ENCODE assay signal across 8 cellular contexts in the genomic region with DNA sequence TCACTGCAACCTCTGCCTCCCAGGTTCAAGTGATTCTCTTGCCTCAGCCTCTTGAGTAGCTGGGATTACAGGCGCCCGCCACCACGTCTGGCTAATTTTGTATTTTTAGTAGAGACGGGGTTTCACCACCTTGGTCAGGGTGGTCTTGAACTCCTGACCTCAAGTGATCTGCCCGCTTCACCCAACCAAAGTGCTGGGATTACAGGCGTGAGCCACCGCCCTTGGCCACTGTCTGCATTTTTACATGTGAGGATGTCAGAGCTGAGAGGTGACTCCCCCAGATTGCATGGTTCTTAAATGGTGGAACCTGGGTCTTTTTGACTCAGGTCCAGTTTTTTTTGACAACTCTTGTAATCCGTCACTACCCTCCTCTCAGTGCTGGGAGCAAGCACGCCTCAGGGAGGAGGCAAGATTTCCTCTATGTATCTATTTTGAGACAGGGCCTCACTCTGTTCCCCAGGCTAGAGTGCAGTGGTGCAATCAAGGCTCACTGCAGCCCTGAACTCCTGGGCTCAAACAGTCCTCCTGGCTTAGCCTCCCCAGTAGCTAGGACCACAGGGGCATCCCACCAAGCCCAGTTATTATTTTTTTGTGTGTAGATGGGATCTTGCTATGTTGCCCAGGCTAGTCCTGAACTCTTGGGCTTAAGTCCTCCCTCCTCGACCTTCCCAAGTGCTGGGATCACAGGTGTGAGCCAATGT. TPM values are rescaled to one million over a fixed set of nuclear protein-coding genes. Genes with fewer than 3 reads are reported as not detected.
DNase-seq lines count a peak whose midpoint lies in the region; ATAC-seq and TF ChIP-seq lines count a peak whose summit lies in the region.

No MANE protein-coding gene starts in this region.

- DNase-seq in activated CD4-positive, alpha-beta T cell treated with anti-CD3 and anti-CD28 coated beads, Interleukin-2, amount 10 ng/mL, durations not matched to agents 24 days and 14 days = no peak
- no peak for DNase-seq in activated CD4-positive, alpha-beta T cell treated with anti-CD3 and anti-CD28 coated beads, Interleukin-2, amount 50 U/mL, for 48 hours
- DNase-seq in activated naive CD4-positive, alpha-beta T cell treated with anti-CD3 and anti-CD28 coated beads, Interleukin-2, amount 50 U/mL, for 72 hours (ENCODE audit: low spot score in 2 of 2) = no peak
- DNase-seq in thoracic aorta (ENCODE audit: low spot score) (no peak), GM19238 (ENCODE audit: insufficient read length, low spot score) (no peak), dermis blood vessel endothelial cell (no peak)

- H3K27ac ChIP-seq in layer of hippocampus (ENCODE audit: low read depth, low read length) (peak overlapping the region; percentile 98), thoracic aorta (peak overlapping the region; percentile 92 to 96)

- peaks cover 21 to 48% of the 10 kb centered on the region in 2 donors for H3K4me1 ChIP-seq in thoracic aorta (ENCODE audit: control insufficient read depth in 1 of 2, low read depth in 2 of 2)

- no peaks in the 10 kb centered on the region for H3K27me3 Mint-ChIP-seq in activated CD4-positive, alpha-beta T cell treated with anti-CD3 and anti-CD28 coated beads, Interleukin-2, amount 10 ng/mL, durations not matched to agents 24 days and 14 days

- H3K4me1 Mint-ChIP-seq in activated CD4-positive, alpha-beta T cell treated with anti-CD3 and anti-CD28 coated beads, Interleukin-2, amount 10 ng/mL, durations not matched to agents 24 days and 14 days = peaks cover 42% of the 10 kb centered on the region

- H3K27me3 ChIP-seq in layer of hippocampus (ENCODE audit: control insufficient read depth, insufficient read depth, low read length) (no peaks in the 10 kb centered on the region), thoracic aorta (replicated peaks; ENCODE audit: insufficient read depth) (no peaks in the 10 kb centered on the region)

- H3K36me3 ChIP-seq in thoracic aorta = peaks cover 32% of the 10 kb centered on the region

- H3K4me3 ChIP-seq in thoracic aorta = peak overlapping the region; percentile 94

- no peaks in the 10 kb centered on the region for H3K9me3 ChIP-seq in thoracic aorta

- peak overlapping the region; percentile 98 for H3K27ac Mint-ChIP-seq in activated CD4-positive, alpha-beta T cell treated with anti-CD3 and anti-CD28 coated beads, Interleukin-2, amount 10 ng/mL, durations not matched to agents 24 days and 14 days
- peak overlapping the region; percentile 97 to 99 for H3K27ac Mint-ChIP-seq in activated naive CD4-positive, alpha-beta T cell treated with anti-CD3 and anti-CD28 coated beads, Interleukin-2, amount 50 U/mL, for 72 hours

- no peaks in the 10 kb centered on the region for H3K9me3 Mint-ChIP-seq in activated CD4-positive, alpha-beta T cell treated with anti-CD3 and anti-CD28 coated beads, Interleukin-2, amount 10 ng/mL, durations not matched to agents 24 days and 14 days
- H3K9me3 Mint-ChIP-seq in activated naive CD4-positive, alpha-beta T cell treated with anti-CD3 and anti-CD28 coated beads, Interleukin-2, amount 50 U/mL, for 72 hours = no peaks in the 10 kb centered on the region

- no peak for ATAC-seq in activated naive CD4-positive, alpha-beta T cell treated with anti-CD3 and anti-CD28 coated beads, Interleukin-2, amount 50 U/mL, for 72 hours
- ATAC-seq in thoracic aorta (ENCODE audit: insufficient number of reproducible peaks, low FRiP score, low read depth) (no peak), GM19455 (IDR thresholded peaks at IDR 0.05; ENCODE audit: unreplicated experiment) (no peak)

- H3K36me3 Mint-ChIP-seq in activated CD4-positive, alpha-beta T cell treated with anti-CD3 and anti-CD28 coated beads, Interleukin-2, amount 10 ng/mL, durations not matched to agents 24 days and 14 days (ENCODE audit: low read depth) = peaks cover 58% of the 10 kb centered on the region
- H3K36me3 Mint-ChIP-seq in activated naive CD4-positive, alpha-beta T cell treated with anti-CD3 and anti-CD28 coated beads, Interleukin-2, amount 50 U/mL, for 72 hours = peaks cover 46 to 49% of the 10 kb centered on the region in 2 donors

- intact Hi-C loops in activated CD4-positive, alpha-beta T cell treated with anti-CD3 and anti-CD28 coated beads, Interleukin-2, amount 10 ng/mL, durations not matched to agents 24 days and 14 days (cut with micrococcal nuclease) = loop anchor here (10.0 kb wide), 1 partner anchor 439 kb away; the partner anchor contains the start of gene PPP1R35

- peak overlapping the region; percentile 98 for H3K4me3 Mint-ChIP-seq in activated CD4-positive, alpha-beta T cell treated with anti-CD3 and anti-CD28 coated beads, Interleukin-2, amount 10 ng/mL, durations not matched to agents 24 days and 14 days

- TF ChIP-seq CTCF in thoracic aorta (IDR thresholded peaks at IDR 0.05) = no peak

RNA-seq across cellular contexts. Expression of gene SRRT, which starts 1.2 kb away (rescaled TPM):
- total RNA-seq in activated CD4-positive, alpha-beta T cell treated with anti-CD3 and anti-CD28 coated beads, Interleukin-2, amount 10 ng/mL, durations not matched to agents 24 days and 14 days = 300 and 318 TPM in 2 replicates
- 100 to 1,000 TPM; 205 to 242 TPM for total RNA-seq in activated naive CD4-positive, alpha-beta T cell treated with anti-CD3 and anti-CD28 coated beads, Interleukin-2, amount 50 U/mL, for 72 hours
- total RNA-seq in thoracic aorta (100 to 1,000 TPM; 109 TPM), dermis blood vessel endothelial cell (43.9 and 53.9 TPM in 2 replicates)

RNA-seq across cellular contexts. Expression of gene TRIP6, which starts 6.6 kb away (rescaled TPM):
- total RNA-seq in activated CD4-positive, alpha-beta T cell treated with anti-CD3 and anti-CD28 coated beads, Interleukin-2, amount 10 ng/mL, durations not matched to agents 24 days and 14 days = 42.7 and 47.6 TPM in 2 replicates
- 10 to 100 TPM; 34.4 to 39.2 TPM for total RNA-seq in activated naive CD4-positive, alpha-beta T cell treated with anti-CD3 and anti-CD28 coated beads, Interleukin-2, amount 50 U/mL, for 72 hours
- total RNA-seq in thoracic aorta (100 to 1,000 TPM in 1 of 2 donors, 10 to 100 TPM in 1; 71.9 to 103 TPM), dermis blood vessel endothelial cell (43.6 and 61.4 TPM in 2 replicates)

RNA-seq across cellular contexts. Expression of gene UFSP1, which starts 15.8 kb away (rescaled TPM):
- total RNA-seq in activated CD4-positive, alpha-beta T cell treated with anti-CD3 and anti-CD28 coated beads, Interleukin-2, amount 10 ng/mL, durations not matched to agents 24 days and 14 days = 4.5 TPM in 2 replicates
- total RNA-seq in activated naive CD4-positive, alpha-beta T cell treated with anti-CD3 and anti-CD28 coated beads, Interleukin-2, amount 50 U/mL, for 72 hours = 1 to 10 TPM in 1 of 2 donors, under 1 TPM in 1; 0.77 to 2.4 TPM
- total RNA-seq in thoracic aorta = 1 to 10 TPM; 2.7 to 4.1 TPM
- 2.2 and 2.9 TPM in 2 replicates for total RNA-seq in dermis blood vessel endothelial cell

RNA-seq across cellular contexts. Expression of gene SLC12A9, which starts 21.2 kb away (rescaled TPM):
- 37.3 and 41.2 TPM in 2 replicates for total RNA-seq in activated CD4-positive, alpha-beta T cell treated with anti-CD3 and anti-CD28 coated beads, Interleukin-2, amount 10 ng/mL, durations not matched to agents 24 days and 14 days
- total RNA-seq in activated naive CD4-positive, alpha-beta T cell treated with anti-CD3 and anti-CD28 coated beads, Interleukin-2, amount 50 U/mL, for 72 hours = 10 to 100 TPM; 16.7 to 27.7 TPM
- total RNA-seq in thoracic aorta = 10 to 100 TPM; 20.0 to 25.2 TPM
- total RNA-seq in dermis blood vessel endothelial cell = 37.1 and 39.9 TPM in 2 replicates

RNA-seq across cellular contexts. Expression of gene ACHE, which starts 21.9 kb away (rescaled TPM):
- not detected in 2 replicates for total RNA-seq in activated CD4-positive, alpha-beta T cell treated with anti-CD3 and anti-CD28 coated beads, Interleukin-2, amount 10 ng/mL, durations not matched to agents 24 days and 14 days
- total RNA-seq in activated naive CD4-positive, alpha-beta T cell treated with anti-CD3 and anti-CD28 coated beads, Interleukin-2, amount 50 U/mL, for 72 hours = under 1 TPM in 1 of 2 donors, not detected in 1; 0.12 TPM
- 1 to 10 TPM; 3.7 to 5.1 TPM for total RNA-seq in thoracic aorta
- 1.2 and 4.9 TPM in 2 replicates for total RNA-seq in dermis blood vessel endothelial cell
